1 cellular context compared by ENCODE assay signal in the genomic region with DNA sequence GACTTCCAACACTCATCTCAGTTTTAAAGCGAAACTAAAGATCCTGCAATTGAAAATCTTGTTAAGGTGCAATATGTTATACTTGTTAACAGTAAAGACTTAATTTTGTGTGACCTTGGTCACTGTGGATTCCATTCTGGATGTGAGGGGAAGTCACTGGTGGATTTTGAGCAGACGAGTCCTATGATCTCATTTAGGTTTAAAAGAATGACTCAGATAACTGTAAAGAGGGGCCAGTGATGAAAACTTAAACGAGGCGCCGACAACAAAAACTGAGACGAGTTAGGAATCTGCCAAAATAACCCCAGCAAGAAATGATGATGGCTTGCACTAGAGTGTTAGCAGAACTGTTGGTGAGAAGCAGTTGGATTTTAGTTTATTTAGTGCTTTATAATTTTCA.
TF ChIP-seq lines count a peak whose summit lies in the region.

No MANE protein-coding gene starts in this region.

TF ChIP-seq in IMR-90, 13 proteins besides CTCF, POLR2A, EP300 and RAD21 (continued from another document):
- no peak for TF ChIP-seq CHD1 (IDR thresholded peaks at IDR 0.05; ENCODE audit: low read depth, low read length)
- TF ChIP-seq BHLHE40 (IDR thresholded peaks at IDR 0.05; ENCODE audit: low read depth, low read length): no peak
- TF ChIP-seq FOS (IDR thresholded peaks at IDR 0.05; ENCODE audit: low read depth, low read length): no peak
- TF ChIP-seq, protein P1, sequence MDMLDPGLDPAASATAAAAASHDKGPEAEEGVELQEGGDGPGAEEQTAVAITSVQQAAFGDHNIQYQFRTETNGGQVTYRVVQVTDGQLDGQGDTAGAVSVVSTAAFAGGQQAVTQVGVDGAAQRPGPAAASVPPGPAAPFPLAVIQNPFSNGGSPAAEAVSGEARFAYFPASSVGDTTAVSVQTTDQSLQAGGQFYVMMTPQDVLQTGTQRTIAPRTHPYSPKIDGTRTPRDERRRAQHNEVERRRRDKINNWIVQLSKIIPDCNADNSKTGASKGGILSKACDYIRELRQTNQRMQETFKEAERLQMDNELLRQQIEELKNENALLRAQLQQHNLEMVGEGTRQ (IDR thresholded peaks at IDR 0.05; ENCODE audit: low read depth, low read length): no peak
- TF ChIP-seq CEBPB (IDR thresholded peaks at IDR 0.05; ENCODE audit: low read depth, low read length): no peak
- TF ChIP-seq MXI1 (IDR thresholded peaks at IDR 0.05; ENCODE audit: borderline replicate concordance, low read depth, low read length): no peak
- TF ChIP-seq, protein P2, sequence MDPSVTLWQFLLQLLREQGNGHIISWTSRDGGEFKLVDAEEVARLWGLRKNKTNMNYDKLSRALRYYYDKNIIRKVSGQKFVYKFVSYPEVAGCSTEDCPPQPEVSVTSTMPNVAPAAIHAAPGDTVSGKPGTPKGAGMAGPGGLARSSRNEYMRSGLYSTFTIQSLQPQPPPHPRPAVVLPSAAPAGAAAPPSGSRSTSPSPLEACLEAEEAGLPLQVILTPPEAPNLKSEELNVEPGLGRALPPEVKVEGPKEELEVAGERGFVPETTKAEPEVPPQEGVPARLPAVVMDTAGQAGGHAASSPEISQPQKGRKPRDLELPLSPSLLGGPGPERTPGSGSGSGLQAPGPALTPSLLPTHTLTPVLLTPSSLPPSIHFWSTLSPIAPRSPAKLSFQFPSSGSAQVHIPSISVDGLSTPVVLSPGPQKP (IDR thresholded peaks at IDR 0.05; ENCODE audit: borderline replicate concordance, low read depth, low read length): no peak
TF ChIP-seq in IMR-90: peak in this region for 0.
